ENCODE assay signal across 14 cellular contexts in genomic region chr15:85718271-85718971, GRCh38.
DNase-seq lines count a peak whose midpoint lies in the region; ATAC-seq, FAIRE-seq and TF ChIP-seq lines count a peak whose summit lies in the region.
"Had no signal": no experiment of that assay in that cellular context is flagged by ENCODE, and none has a peak within 500 bp of the region (broad histone marks: within the 10 kb centered on the region; RNA-seq: fewer than 3 reads in every experiment).

No MANE protein-coding gene starts in this region.

- no peaks in the 10 kb centered on the region for H3K27me3 Mint-ChIP-seq in activated CD4-positive, alpha-beta T cell treated with anti-CD3 and anti-CD28 coated beads for 36 hours
- no peaks in the 10 kb centered on the region for H3K27me3 Mint-ChIP-seq in natural killer cell treated with Interleukin-12 subunit alpha and Interleukin-12 subunit beta and Interleukin-15 and Interleukin-18, amount 100 ng/mL, for 72 hours

- ATAC-seq in activated CD4-positive, alpha-beta T cell treated with anti-CD3 and anti-CD28 coated beads for 36 hours, result no peak
- peak; percentile 49 for ATAC-seq in GM21423 (IDR thresholded peaks at IDR 0.05; ENCODE audit: unreplicated experiment)
- ATAC-seq in HG03196 (IDR thresholded peaks at IDR 0.05; ENCODE audit: unreplicated experiment), result peak; percentile 44
- ATAC-seq in natural killer cell treated with Interleukin-12 subunit alpha and Interleukin-12 subunit beta and Interleukin-15 and Interleukin-18, amount 100 ng/mL, for 72 hours, result no peak
- ATAC-seq: GM23338, HepG2 had no signal

- POLR2A ChIA-PET in activated CD4-positive, alpha-beta T cell treated with anti-CD3 and anti-CD28 coated beads for 36 hours (lab: Charles Lee), result no interaction called here

- H3K27ac ChIP-seq in kidney (ENCODE audit: low read depth in 2 of 2, low read length in 2 of 2), result no peak overlapping the region
- H3K27ac ChIP-seq: 22Rv1 had no signal

- H3K36me3 ChIP-seq in kidney (ENCODE audit: control insufficient read depth in 1 of 2, insufficient read depth in 2 of 2, low read length in 2 of 2), result peaks cover 49 to 54% of the 10 kb centered on the region in 2 donors

- H3K9me3 ChIP-seq in kidney (ENCODE audit: control insufficient read depth in 1 of 2, low read length in 2 of 2), result no peaks in the 10 kb centered on the region

- DNase-seq in activated CD4-positive, alpha-beta T cell treated with anti-CD3 and anti-CD28 coated beads for 36 hours, result no peak
- DNase-seq in activated CD4-positive, alpha-beta T cell treated with anti-CD3 and anti-CD28 coated beads, Interleukin-2, amount 50 U/mL, for 48 hours, result no peak
- no peak for DNase-seq in natural killer cell treated with Interleukin-12 subunit alpha and Interleukin-12 subunit beta and Interleukin-15 and Interleukin-18, amount 100 ng/mL, for 72 hours (ENCODE audit: low spot score)
- DNase-seq in NOMO-1 (lab: John Stamatoyannopoulos, UW; ENCODE audit: unreplicated experiment in 2 of 2) (no peak), kidney (no peak), NK-92 (lab: John Stamatoyannopoulos, UW; ENCODE audit: unreplicated experiment) (no peak)
- DNase-seq: activated CD4-positive, CD25-positive, alpha-beta regulatory T cell treated with anti-CD3 and anti-CD28 coated beads, Interleukin-2, amount 50 U/mL, for 72 hours; amygdala had no signal

- peaks cover 87% of the 10 kb centered on the region for H3K36me3 Mint-ChIP-seq in activated CD4-positive, alpha-beta T cell treated with anti-CD3 and anti-CD28 coated beads for 36 hours (ENCODE audit: low read depth)
- H3K36me3 Mint-ChIP-seq in natural killer cell treated with Interleukin-12 subunit alpha and Interleukin-12 subunit beta and Interleukin-15 and Interleukin-18, amount 100 ng/mL, for 72 hours, result peaks cover 55% of the 10 kb centered on the region

- no peaks in the 10 kb centered on the region for H3K4me1 ChIP-seq in kidney (ENCODE audit: control insufficient read depth in 1 of 2, insufficient read depth in 1 of 2, low read depth in 1 of 2, low read length in 2 of 2)

- CTCF ChIA-PET in activated CD4-positive, alpha-beta T cell treated with anti-CD3 and anti-CD28 coated beads for 36 hours (lab: Charles Lee), result interaction anchor here (0.6 kb wide), 1 partner anchor 39 kb away, joined by 3 read pairs; no protein-coding TSS in a partner anchor

- FAIRE-seq in kidney (lab: Jason Lieb, UNC), result no peak
- FAIRE-seq: HepG2 had no signal

- no peak overlapping the region for H3K4me3 ChIP-seq in kidney (ENCODE audit: low read length in 2 of 2)
- H3K4me3 ChIP-seq: GM23338 had no signal

- H3K27ac Mint-ChIP-seq in activated CD4-positive, alpha-beta T cell treated with anti-CD3 and anti-CD28 coated beads for 36 hours, result peak overlapping the region; percentile 64
- peak overlapping the region; percentile 63 to 90 for H3K27ac Mint-ChIP-seq in natural killer cell treated with Interleukin-12 subunit alpha and Interleukin-12 subunit beta and Interleukin-15 and Interleukin-18, amount 100 ng/mL, for 72 hours
- H3K27ac Mint-ChIP-seq: GM23338, nephron had no signal

- H3K4me1 Mint-ChIP-seq in activated CD4-positive, alpha-beta T cell treated with anti-CD3 and anti-CD28 coated beads for 36 hours, result peaks cover 75% of the 10 kb centered on the region
- peaks cover 42 to 44% of the 10 kb centered on the region in 2 donors for H3K4me1 Mint-ChIP-seq in natural killer cell treated with Interleukin-12 subunit alpha and Interleukin-12 subunit beta and Interleukin-15 and Interleukin-18, amount 100 ng/mL, for 72 hours (ENCODE audit: low read depth in 2 of 2)
- H3K4me1 Mint-ChIP-seq: GM23338, nephron had no signal

- no peak overlapping the region for H3K4me3 Mint-ChIP-seq in activated CD4-positive, alpha-beta T cell treated with anti-CD3 and anti-CD28 coated beads for 36 hours
- no peak overlapping the region for H3K4me3 Mint-ChIP-seq in natural killer cell treated with Interleukin-12 subunit alpha and Interleukin-12 subunit beta and Interleukin-15 and Interleukin-18, amount 100 ng/mL, for 72 hours
- H3K4me3 Mint-ChIP-seq: GM23338, nephron had no signal

- no peak for TF ChIP-seq CTCF in kidney (IDR thresholded peaks at IDR 0.05; ENCODE audit: borderline replicate concordance, extremely low read depth, insufficient read depth)

- H3K9me3 Mint-ChIP-seq in activated CD4-positive, alpha-beta T cell treated with anti-CD3 and anti-CD28 coated beads for 36 hours (ENCODE audit: low read depth), result no peaks in the 10 kb centered on the region
- no peaks in the 10 kb centered on the region for H3K9me3 Mint-ChIP-seq in natural killer cell treated with Interleukin-12 subunit alpha and Interleukin-12 subunit beta and Interleukin-15 and Interleukin-18, amount 100 ng/mL, for 72 hours
- H3K9me3 Mint-ChIP-seq: GM23338, nephron had no signal

- no peak overlapping the region for H3K9ac ChIP-seq in kidney (ENCODE audit: low read length in 2 of 2)

- intact Hi-C loops in activated CD4-positive, alpha-beta T cell treated with anti-CD3 and anti-CD28 coated beads for 36 hours (cut with DNase I, micrococcal nuclease), result no loop called here
- intact Hi-C loops in kidney (cut with DNase I), result no loop called here

Comparison
In these comparisons a context has a peak if more than half of its experiments do, and no peak if none do; other contexts are left out.
1. ATAC-seq: peak in GM21423 (single experiment) and HG03196 (single experiment); none in activated CD4-positive, alpha-beta T cell treated with anti-CD3 and anti-CD28 coated beads for 36 hours (single experiment) and natural killer cell treated with Interleukin-12 subunit alpha and Interleukin-12 subunit beta and Interleukin-15 and Interleukin-18, amount 100 ng/mL, for 72 hours (0 of 2).